In genomic region chr1:155893389-155894142, GRCh38 we compare ENCODE assay signal across 6 cellular contexts. TPM values are rescaled to one million over a fixed set of nuclear protein-coding genes. Genes with fewer than 3 reads are reported as not detected.
DNase-seq lines count a peak whose midpoint lies in the region; ATAC-seq and TF ChIP-seq lines count a peak whose summit lies in the region.

No MANE protein-coding gene starts in this region.

- H3K4me1 Mint-ChIP-seq in osteocyte (ENCODE audit: unreplicated experiment): peaks cover 26% of the 10 kb centered on the region

- intact Hi-C loops in breast epithelium (cut with DNase I; ENCODE audit: low total_unique reads): no loop called here

- no peak for TF ChIP-seq POLR2A in breast epithelium (IDR thresholded peaks at IDR 0.05)

- H3K36me3 Mint-ChIP-seq in osteocyte (ENCODE audit: unreplicated experiment): peaks cover 11% of the 10 kb centered on the region

- ATAC-seq in GM21390 (IDR thresholded peaks at IDR 0.05; ENCODE audit: unreplicated experiment): no peak
- no peak for ATAC-seq in HG02571 (IDR thresholded peaks at IDR 0.05; ENCODE audit: unreplicated experiment)

- no peaks in the 10 kb centered on the region for H3K27me3 Mint-ChIP-seq in osteocyte (ENCODE audit: unreplicated experiment)

- DNase-seq in LHCN-M2 (ENCODE audit: low read depth) (peak; percentile 92), breast epithelium (ENCODE audit: low spot score in 2 of 2) (no peak), osteocyte (ENCODE audit: extremely low spot score, unreplicated experiment) (no peak), NCI-H1105 treated with DMSO at 0.1 percent for 48 hours (lab: John Stamatoyannopoulos, UW) (no peak)

- H3K4me3 Mint-ChIP-seq in osteocyte (ENCODE audit: unreplicated experiment): peak overlapping the region; percentile 4

- no peaks in the 10 kb centered on the region for H3K9me3 Mint-ChIP-seq in osteocyte (ENCODE audit: unreplicated experiment)

- no peak for TF ChIP-seq CTCF in breast epithelium (IDR thresholded peaks at IDR 0.05)
- TF ChIP-seq CTCF in osteocyte (IDR thresholded peaks at IDR 0.05): no peak

- H3K27ac ChIP-seq in breast epithelium: peak overlapping the region; percentile 75 to 87

- no peaks in the 10 kb centered on the region for H3K4me1 ChIP-seq in breast epithelium

- H3K4me3 ChIP-seq in breast epithelium: peak overlapping the region in 1 of 3 donors; percentile 10

- H3K27me3 ChIP-seq in breast epithelium: no peaks in the 10 kb centered on the region

- no peaks in the 10 kb centered on the region for H3K9me3 ChIP-seq in breast epithelium

- H3K27ac Mint-ChIP-seq in osteocyte (ENCODE audit: unreplicated experiment): peak overlapping the region; percentile 86

- no peaks in the 10 kb centered on the region for H3K36me3 ChIP-seq in breast epithelium

RNA-seq across cellular contexts. Expression of gene RIT1, which starts 17.6 kb away (rescaled TPM):
- 23.1 and 32.9 TPM in 2 replicates for total RNA-seq in LHCN-M2 (2014; rRNA removed)
- 30.2 TPM for polyA plus RNA-seq in LHCN-M2 (2012)
- 10 to 100 TPM; 29.2 to 32.6 (median 29.4) TPM for total RNA-seq in breast epithelium
- 43.1 and 45.6 TPM in 2 replicates for total RNA-seq in osteocyte

RNA-seq across cellular contexts. Expression of gene SYT11, which starts 34.2 kb away (rescaled TPM):
- total RNA-seq in LHCN-M2 (2014; rRNA removed) (14.5 and 17.4 TPM in 2 replicates), breast epithelium (1 to 10 TPM; 4.5 to 8.2 (median 5.0) TPM), osteocyte (5.3 TPM in 2 replicates)
- polyA plus RNA-seq in LHCN-M2 (2012): 11.1 TPM

RNA-seq across cellular contexts. Expression of gene GON4L, which starts 36.6 kb away (rescaled TPM):
- total RNA-seq in LHCN-M2 (2014; rRNA removed) (20.5 and 21.1 TPM in 2 replicates), breast epithelium (10 to 100 TPM; 33.3 to 56.4 (median 56.1) TPM), osteocyte (56.3 and 57.0 TPM in 2 replicates)
- 9.0 TPM for polyA plus RNA-seq in LHCN-M2 (2012)

RNA-seq across cellular contexts. Expression of gene KHDC4, which starts 40.6 kb away (rescaled TPM):
- total RNA-seq in LHCN-M2 (2014; rRNA removed) (29.6 and 30.3 TPM in 2 replicates), breast epithelium (10 to 100 TPM; 52.0 to 81.5 (median 64.2) TPM), osteocyte (48.8 and 53.7 TPM in 2 replicates)
- polyA plus RNA-seq in LHCN-M2 (2012): 11.4 TPM

RNA-seq across cellular contexts. Expression of gene RXFP4, which starts 47.9 kb away (rescaled TPM):
- total RNA-seq in LHCN-M2 (2014; rRNA removed): not detected in 2 replicates
- not detected for polyA plus RNA-seq in LHCN-M2 (2012)
- not detected for total RNA-seq in breast epithelium
- not detected in 2 replicates for total RNA-seq in osteocyte
